In the genomic region with DNA sequence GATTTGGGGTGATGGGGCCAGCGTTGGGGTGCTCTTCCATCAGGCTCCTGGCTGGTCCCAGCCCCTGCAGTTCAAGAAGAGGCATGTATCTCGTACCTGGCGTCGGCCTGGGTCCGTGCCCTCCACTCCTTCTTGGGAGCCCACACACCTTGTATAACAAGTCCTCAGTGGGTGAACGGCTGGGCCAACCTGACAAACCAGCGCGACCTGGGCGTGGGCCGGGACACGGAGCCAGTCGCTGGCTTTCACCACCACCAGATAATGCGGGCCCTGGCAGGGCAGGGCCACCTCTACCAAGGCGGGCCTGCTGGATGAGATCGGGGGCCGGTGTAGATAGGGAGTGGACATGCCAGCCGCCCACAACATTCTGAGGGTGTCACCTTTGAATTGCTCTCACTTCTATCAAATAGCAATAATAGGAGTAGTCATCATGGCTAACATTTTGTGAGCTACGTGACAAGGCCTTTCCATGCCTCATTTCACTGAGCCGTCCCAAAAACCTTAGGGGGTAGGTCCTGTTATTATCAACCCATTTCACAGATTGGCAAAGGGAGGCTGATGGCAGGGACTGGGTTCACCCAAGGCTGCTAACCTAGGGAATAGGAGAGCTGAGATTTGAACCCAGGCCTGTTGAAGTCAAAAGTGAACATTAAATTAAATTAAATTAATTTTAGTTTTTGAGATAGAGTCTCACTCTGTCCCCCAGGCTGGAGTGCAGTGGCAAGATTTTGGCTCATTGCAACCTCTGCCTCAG, we compare ENCODE assay signal across 39 cellular contexts. TPM values are rescaled to one million over a fixed set of nuclear protein-coding genes. Genes with fewer than 3 reads are reported as not detected.
"Had no signal": no experiment of that assay in that cellular context is flagged by ENCODE, and none has a peak within 500 bp of the region (broad histone marks: within the 10 kb centered on the region; RNA-seq: fewer than 3 reads in every experiment).

No MANE protein-coding gene starts in this region.

- H3K9me3 ChIP-seq: adrenal gland had no signal

- H3K4me1 ChIP-seq: adrenal gland had no signal

- H3K27ac ChIP-seq: adrenal gland, body of pancreas, breast epithelium, PC-9, RWPE1, VCaP had no signal

- H2AFZ ChIP-seq: PC-9 had no signal

- H3K4me2 ChIP-seq: PC-9 had no signal

- FAIRE-seq: astrocyte, RCC 7860 had no signal

- H3K4me3 Mint-ChIP-seq: activated CD8-positive, alpha-beta T cell treated with anti-CD3 and anti-CD28 coated beads for 36 hours; activated T-cell treated with anti-CD3 and anti-CD28 coated beads, Interleukin-2, amount 50 U/mL, for 24 hours; IgD-negative memory B cell had no signal

- ATAC-seq: activated CD8-positive, alpha-beta T cell treated with anti-CD3 and anti-CD28 coated beads for 36 hours; activated naive CD4-positive, alpha-beta T cell treated with anti-CD3 and anti-CD28 coated beads, Interleukin-2, amount 50 U/mL, for 72 hours; body of pancreas; Right ventricle myocardium inferior had no signal

- H3K27ac Mint-ChIP-seq: activated CD8-positive, alpha-beta T cell treated with anti-CD3 and anti-CD28 coated beads for 36 hours; activated naive CD4-positive, alpha-beta T cell treated with anti-CD3 and anti-CD28 coated beads, Interleukin-2, amount 50 U/mL, for 72 hours; activated T-cell treated with anti-CD3 and anti-CD28 coated beads, Interleukin-2, amount 50 U/mL, for 24 hours; activated T-helper 2 cell treated with anti-CD3 and anti-CD28 coated beads, Interferon-gamma antibody, Interleukin-2, Interleukin-4, amounts not matched to agents 10 μg/mL and 5 μg/mL and 100 μg/mL, durations not matched to agents 14 hours and 24 hours and 36 hours; IgD-negative memory B cell had no signal

- H3K36me3 ChIP-seq: adrenal gland, breast epithelium had no signal

- H3K36me3 Mint-ChIP-seq: IgD-negative memory B cell had no signal

- DNase-seq: activated CD4-positive, alpha-beta T cell treated with anti-CD3 and anti-CD28 coated beads for 1 hour; activated CD4-positive, alpha-beta T cell treated with anti-CD3 and anti-CD28 coated beads for 48 hours; activated CD4-positive, CD25-positive, alpha-beta regulatory T cell; activated CD8-positive, alpha-beta T cell treated with anti-CD3 and anti-CD28 coated beads for 36 hours; activated gamma-delta T cell; activated naive CD4-positive, alpha-beta T cell treated with Interleukin-2 at 50 U/mL for 16 hours; activated T-cell treated with anti-CD3 and anti-CD28 coated beads, Interleukin-2, amount 50 U/mL, for 24 hours; adrenal gland; body of pancreas; KG1; MM.1S; MV-4-11; NCI-H1092; NCI-H1436 treated with DMSO at 0.1 percent for 48 hours; NCI-H1694 treated with DMSO at 0.1 percent for 48 hours; NCI-H2029; NCI-H510A; NCI-H526; NCI-H748 treated with DMSO at 0.1 percent for 48 hours; NK-92 treated with Interleukin-12 subunit alpha and Interleukin-12 subunit beta, amount 100 ng/mL, for 24 hours; PC-9; SIG-M5; SW 1271; T-helper 1 cell; T-helper 2 cell; T-helper 9 cell had no signal

- H3K4me3 ChIP-seq: adrenal gland, body of pancreas, breast epithelium, PC-9 had no signal

RNA-seq across cellular contexts. Expression of a gene that starts 3.5 kb away (rescaled TPM):
- total RNA-seq: astrocyte, body of pancreas, cardiac septum, LHCN-M2, PC-9, Right ventricle myocardium inferior, SK-MEL-5 had no signal
- polyA plus RNA-seq: adrenal gland, IgD-negative memory B cell had no signal

RNA-seq across cellular contexts. Expression of a gene that starts 32.5 kb away (rescaled TPM):
- total RNA-seq: activated CD8-positive, alpha-beta memory T cell treated with anti-CD3 and anti-CD28 coated beads for 36 hours; activated T-helper 2 cell treated with anti-CD3 and anti-CD28 coated beads, Interferon-gamma antibody, Interleukin-2, Interleukin-4, amounts not matched to agents 10 μg/mL and 5 μg/mL and 100 μg/mL, durations not matched to agents 14 hours and 24 hours and 36 hours; adrenal gland; astrocyte; body of pancreas; cardiac septum; LHCN-M2; PC-9; Right ventricle myocardium inferior; SK-MEL-5 had no signal
- polyA plus RNA-seq: adrenal gland, IgD-negative memory B cell had no signal

RNA-seq across cellular contexts. Expression of a gene that starts 47.5 kb away (rescaled TPM):
- total RNA-seq: PC-9, SK-MEL-5 had no signal
